In genomic region chr19:51195316-51195586, GRCh38 we compare ENCODE assay signal across 22 cellular contexts. TPM values are rescaled to one million over a fixed set of nuclear protein-coding genes. Genes with fewer than 3 reads are reported as not detected.
DNase-seq lines count a peak whose midpoint lies in the region; ATAC-seq, FAIRE-seq and TF ChIP-seq lines count a peak whose summit lies in the region.
"Had no signal": no experiment of that assay in that cellular context is flagged by ENCODE, and none has a peak within 500 bp of the region (broad histone marks: within the 10 kb centered on the region; RNA-seq: fewer than 3 reads in every experiment).

No MANE protein-coding gene starts in this region.

- no peaks in the 10 kb centered on the region for H3K4me1 ChIP-seq in HepG2 (ENCODE audit: insufficient read depth, low read length)
- H3K4me1 ChIP-seq in right lobe of liver: no peaks in the 10 kb centered on the region
- no peaks in the 10 kb centered on the region for H3K4me1 ChIP-seq in H1 (replicated peaks in 1 of 4; ENCODE audit: control insufficient read depth in 3 of 4, insufficient read depth in 4 of 4, low read length in 3 of 4)

- H3K14ac ChIP-seq in H1 (ENCODE audit: insufficient read length): no peak overlapping the region

- DNase-seq in HepG2 (ENCODE audit: low spot score) (no peak), right lobe of liver (no peak), H1 (ENCODE audit: low read depth in 1 of 2, low spot score in 2 of 2) (no peak), T-helper 17 cell (no peak), amygdala (lab: John Stamatoyannopoulos, UW) (no peak), activated gamma-delta T cell (lab: John Stamatoyannopoulos, UW) (no peak), AG08395 (ENCODE audit: low spot score) (no peak)
- DNase-seq: CD4-positive, alpha-beta memory T cell; DMS79 treated with DMSO at 0.1 percent for 48 hours; GF-D8; HCEC 1CT; HFFc6; IMR-90 had no signal

- intact Hi-C loops in HepG2 (cut with micrococcal nuclease; ENCODE audit: unreplicated experiment): no loop called here
- intact Hi-C loops in right lobe of liver (cut with DNase I): no loop called here

- no peak overlapping the region for H3K56ac ChIP-seq in H1 (replicated peaks; ENCODE audit: insufficient read length, low read depth, low read length)

- H3K18ac ChIP-seq in H1 (ENCODE audit: extremely low read depth, low read length): no peak overlapping the region

- H2BK12ac ChIP-seq in H1 (ENCODE audit: low read depth, low read length): no peak overlapping the region

- no peak overlapping the region for H4K5ac ChIP-seq in H1 (ENCODE audit: insufficient read length, low read depth, low read length)

- H3K4ac ChIP-seq in H1 (replicated peaks; ENCODE audit: insufficient read length, low read depth, low read length): no peak overlapping the region

- H3K79me1 ChIP-seq in H1 (ENCODE audit: low read depth, low read length): no peaks in the 10 kb centered on the region

- no peak overlapping the region for H2BK20ac ChIP-seq in H1 (ENCODE audit: low read length)

- H3K9me3 ChIP-seq in HepG2 (ENCODE audit: low read length) (no peaks in the 10 kb centered on the region), right lobe of liver (no peaks in the 10 kb centered on the region), H1 (ENCODE audit: insufficient read depth in 2 of 2, low read depth in 1 of 2, low read length in 1 of 2) (peaks cover 0 to 3% of the 10 kb centered on the region in 2 experiments; a peak in 1 of 4 replicates), T-helper 17 cell (ENCODE audit: control insufficient read depth, low read length, poor library complexity, severe bottlenecking) (no peaks in the 10 kb centered on the region)
- H3K9me3 ChIP-seq: A549, BLaER1 had no signal

- TF ChIP-seq RAD21 in HepG2 (CRISPR knock-in tag; IDR thresholded peaks at IDR 0.05): no peak
- no peak for TF ChIP-seq RAD21 in H1 (IDR thresholded peaks at IDR 0.05 in 1 of 2, conservative IDR thresholded peaks at IDR 0.05 in 1 of 2; ENCODE audit: low read depth in 2 of 2, low read length in 2 of 2)

- CTCF ChIA-PET in HepG2 (lab: Yijun Ruan, JAX; ENCODE audit: low intra/inter-chr PET ratio, low total read pairs) (no interaction called here), H1 (lab: Charles Lee; ENCODE audit: partially characterized antibody) (interaction anchor here (0.7 kb wide), 1 partner anchor 35 kb away, joined by 3 read pairs; no protein-coding TSS in a partner anchor)

- H3K9ac ChIP-seq in HepG2 (ENCODE audit: insufficient read depth, low read depth, low read length) (no peak overlapping the region), H1 (replicated peaks in 1 of 4; ENCODE audit: extremely low read depth in 1 of 4, low read depth in 3 of 4, low read length in 3 of 4) (no peak overlapping the region)
- H3K9ac ChIP-seq: BLaER1 had no signal

- H4K20me1 ChIP-seq in HepG2 (ENCODE audit: insufficient read depth, low read length) (no peaks in the 10 kb centered on the region), H1 (replicated peaks in 1 of 2; ENCODE audit: control insufficient read depth in 1 of 2, insufficient read depth in 2 of 2, low read length in 2 of 2) (no peaks in the 10 kb centered on the region)
- H4K20me1 ChIP-seq: BLaER1 had no signal

- H3K4me3 ChIP-seq in HepG2 (replicated peaks in 1 of 3; ENCODE audit: insufficient read depth in 1 of 3, low read depth in 2 of 3, low read length in 3 of 3): no peak overlapping the region
- no peak overlapping the region for H3K4me3 ChIP-seq in right lobe of liver
- no peak overlapping the region for H3K4me3 ChIP-seq in H1 (ENCODE audit: extremely low read depth in 1 of 4, insufficient read depth in 2 of 4, low read depth in 3 of 4, low read length in 4 of 4)
- H3K4me3 ChIP-seq: A549, BLaER1 had no signal

- no peak for TF ChIP-seq POLR2A in HepG2 (IDR thresholded peaks at IDR 0.05; ENCODE audit: insufficient read depth in 1 of 2, low read depth in 2 of 2, low read length in 2 of 2)
- TF ChIP-seq POLR2A in right lobe of liver (IDR thresholded peaks at IDR 0.05): no peak
- no peak for TF ChIP-seq POLR2A in H1 (IDR thresholded peaks at IDR 0.05; ENCODE audit: control extremely low read depth in 1 of 2, low read depth in 2 of 2, low read length in 2 of 2)

- peaks cover 7% of the 10 kb centered on the region for H3K27me3 Mint-ChIP-seq in activated T-helper 17 cell treated with anti-CD3 and anti-CD28 coated beads, Interleukin-2, amount 50 U/mL, for 72 hours
- H3K27me3 Mint-ChIP-seq in T-helper 17 cell: peaks cover 34% of the 10 kb centered on the region

- H3K23me2 ChIP-seq in H1 (ENCODE audit: low read depth, low read length): no peaks in the 10 kb centered on the region

- BruUV-seq in HepG2 (replicated peaks; lab: Mats Ljungman, UMichigan): no TSS peak

- H3K79me2 ChIP-seq in HepG2 (ENCODE audit: insufficient read depth, low read length): no peaks in the 10 kb centered on the region
- no peaks in the 10 kb centered on the region for H3K79me2 ChIP-seq in H1 (ENCODE audit: control insufficient read depth in 1 of 2, insufficient read depth in 2 of 2, low read length in 2 of 2)

- in situ Hi-C loops in HepG2 (cut with HindIII; ENCODE audit: extremely low pct_ligation_motif_present, low pct_unique_long_range_greater_than_20kb): no loop called here

- no peak overlapping the region for H3K23ac ChIP-seq in H1 (ENCODE audit: insufficient read length)

- H3K36me3 ChIP-seq in HepG2 (replicated peaks in 1 of 2; ENCODE audit: control insufficient read depth in 1 of 2, insufficient read depth in 2 of 2, low read length in 2 of 2) (no peaks in the 10 kb centered on the region), right lobe of liver (no peaks in the 10 kb centered on the region), H1 (ENCODE audit: control insufficient read depth in 2 of 4, insufficient read depth in 4 of 4, low read length in 3 of 4) (0 out of 8 replicates have a peak, but pooled peaks cover 0 to 2% (median 0%) of the 10 kb centered on the region in 4 experiments)
- H3K36me3 ChIP-seq: BLaER1 had no signal

- peak overlapping the region; percentile 57; the same call in 1 of the 2 replicates for H4K8ac ChIP-seq in H1 (ENCODE audit: extremely low read depth, insufficient read depth, low read length)

- H2BK5ac ChIP-seq in H1 (ENCODE audit: low read depth, low read length): no peak overlapping the region

- H3K27ac ChIP-seq in HepG2 (ENCODE audit: extremely low read length, insufficient read depth, low read length) (no peak overlapping the region), right lobe of liver (no peak overlapping the region), H1 (ENCODE audit: low read depth, low read length) (no peak overlapping the region)
- H3K27ac ChIP-seq: 22Rv1, A549, BLaER1, HL-60 had no signal

- no peak for TF ChIP-seq CTCF in HepG2 (CRISPR knock-in tag; IDR thresholded peaks at IDR 0.05)
- TF ChIP-seq CTCF in right lobe of liver (IDR thresholded peaks at IDR 0.05): no peak
- no peak for TF ChIP-seq CTCF in H1 (IDR thresholded peaks at IDR 0.05; ENCODE audit: control extremely low read depth in 1 of 3, insufficient read depth in 1 of 3, low read depth in 1 of 3, low read length in 3 of 3)

- no peaks in the 10 kb centered on the region for H3K36me3 Mint-ChIP-seq in activated T-helper 17 cell treated with anti-CD3 and anti-CD28 coated beads, Interleukin-2, amount 50 U/mL, for 72 hours (ENCODE audit: low read depth)
- no peaks in the 10 kb centered on the region for H3K36me3 Mint-ChIP-seq in T-helper 17 cell (ENCODE audit: low read depth)
- H3K36me3 Mint-ChIP-seq: CD14-positive monocyte; CD4-positive, alpha-beta memory T cell had no signal

- no peak overlapping the region for H3K27ac Mint-ChIP-seq in activated T-helper 17 cell treated with anti-CD3 and anti-CD28 coated beads, Interleukin-2, amount 50 U/mL, for 72 hours
- H3K27ac Mint-ChIP-seq in T-helper 17 cell: no peak overlapping the region
- H3K27ac Mint-ChIP-seq: CD14-positive monocyte, HFFc6 had no signal

- no peaks in the 10 kb centered on the region for H3K9me3 Mint-ChIP-seq in activated T-helper 17 cell treated with anti-CD3 and anti-CD28 coated beads, Interleukin-2, amount 50 U/mL, for 72 hours
- H3K9me3 Mint-ChIP-seq: CD4-positive, alpha-beta memory T cell had no signal

- H3K4me1 Mint-ChIP-seq in activated T-helper 17 cell treated with anti-CD3 and anti-CD28 coated beads, Interleukin-2, amount 50 U/mL, for 72 hours: no peaks in the 10 kb centered on the region
- H3K4me1 Mint-ChIP-seq in T-helper 17 cell: peaks cover 4% of the 10 kb centered on the region

- H3K4me2 ChIP-seq in HepG2 (ENCODE audit: low read depth, low read length) (no peak overlapping the region), H1 (ENCODE audit: insufficient read depth in 1 of 2, low read depth in 2 of 2, low read length in 2 of 2) (no peak overlapping the region)
- H3K4me2 ChIP-seq: BLaER1 had no signal

- no peak overlapping the region for H2AK5ac ChIP-seq in H1 (ENCODE audit: low read depth, low read length)

- H3K4me3 Mint-ChIP-seq in activated T-helper 17 cell treated with anti-CD3 and anti-CD28 coated beads, Interleukin-2, amount 50 U/mL, for 72 hours: peak overlapping the region; percentile 42
- H3K4me3 Mint-ChIP-seq in T-helper 17 cell: no peak overlapping the region
- H3K4me3 Mint-ChIP-seq: CD4-positive, alpha-beta memory T cell; HFFc6 had no signal

- ATAC-seq in HepG2: no peak
- ATAC-seq in right lobe of liver: no peak
- ATAC-seq in activated T-helper 17 cell treated with anti-CD3 and anti-CD28 coated beads, Interleukin-2, amount 50 U/mL, for 72 hours (replicated peaks): no peak
- no peak for ATAC-seq in T-helper 17 cell

- POLR2A ChIA-PET in HepG2 (lab: Yijun Ruan, JAX) (no interaction called here), H1 (lab: Charles Lee; ENCODE audit: partially characterized antibody) (no interaction called here)

- H2BK120ac ChIP-seq in H1 (replicated peaks; ENCODE audit: low read depth, low read length): no peak overlapping the region

- no peak overlapping the region for H4K91ac ChIP-seq in H1 (replicated peaks; ENCODE audit: insufficient read length, low read length)

- H3K27me3 ChIP-seq in HepG2 (ENCODE audit: control insufficient read depth in 1 of 2, insufficient read depth in 2 of 2, low read length in 2 of 2) (peaks cover 7 to 56% of the 10 kb centered on the region in 2 experiments; a peak in 4 of 5 replicates), right lobe of liver (no peaks in the 10 kb centered on the region), H1 (replicated peaks in 1 of 4; ENCODE audit: control insufficient read depth in 3 of 4, extremely low read depth in 1 of 4, insufficient read depth in 3 of 4, low read length in 3 of 4) (no peaks in the 10 kb centered on the region)
- H3K27me3 ChIP-seq: BLaER1 had no signal

- H2AFZ ChIP-seq in HepG2 (ENCODE audit: low read length) (no peak overlapping the region), H1 (ENCODE audit: low read length) (no peak overlapping the region)

- FAIRE-seq in HepG2 (lab: Jason Lieb, UNC) (no peak), H1 (lab: Jason Lieb, UNC) (no peak)

- no peak overlapping the region for H2BK15ac ChIP-seq in H1 (ENCODE audit: low read length)

- WGBS in HepG2 (ENCODE audit: low lambda C conversion rate): 25% methylated on average over 9 of the region's 9 CpGs
- 63% methylated on average over 1 of the region's 9 CpGs for WGBS in right lobe of liver (ENCODE audit: insufficient coverage, low coverage, low lambda C conversion rate, missing lambda C conversion rate)
- WGBS in H1 (ENCODE audit: extremely low coverage in 1 of 2, insufficient coverage in 1 of 2, insufficient read length in 1 of 2, insufficient replicate concordance in 2 of 2, low coverage in 1 of 2, low lambda C conversion rate in 2 of 2, missing lambda C conversion rate in 1 of 2), 2 experiments: 86% methylated on average over 9 of the region's 9 CpGs; no CpG with 5 or more reads in 1 of the 2 experiments

- TF ChIP-seq EP300 in HepG2 (IDR thresholded peaks at IDR 0.05; ENCODE audit: low read depth in 2 of 2, low read length in 2 of 2) (no peak), HepG2 (CRISPR knock-in tag; IDR thresholded peaks at IDR 0.05; ENCODE audit: borderline replicate concordance) (no peak), H1 (IDR thresholded peaks at IDR 0.05; ENCODE audit: borderline replicate concordance in 1 of 2, low read depth in 2 of 2, low read length in 2 of 2) (no peak)

RNA-seq across cellular contexts. Expression of gene CD33, which starts 29.6 kb away (rescaled TPM):
- 0.29 TPM in 1 of 2 replicates, not detected in the other for total RNA-seq in HepG2 (2016; rRNA removed; fragmentation: Illumina TruSeq; extraction: Trizol)
- total RNA-seq in HepG2 (2016; cell fraction: cytosol; rRNA removed; fragmentation: Illumina TruSeq; extraction: Trizol; ENCODE audit: low read depth): not detected in 2 replicates
- total RNA-seq in HepG2 (2016; cell fraction: insoluble cytoplasmic fraction; rRNA removed; fragmentation: Illumina TruSeq; extraction: Trizol): not detected in 2 replicates
- not detected in 2 replicates for total RNA-seq in HepG2 (2016; cell fraction: membrane; rRNA removed; fragmentation: Illumina TruSeq; extraction: Trizol)
- not detected in 2 replicates for total RNA-seq in HepG2 (2016; cell fraction: nucleus; rRNA removed; fragmentation: Illumina TruSeq; extraction: Trizol)
- polyA plus RNA-seq in HepG2 (2011; rRNA removed): 0.07 TPM in 1 of 2 replicates, not detected in the other
- polyA plus RNA-seq in HepG2 (2011; cell fraction: cytosol; rRNA removed): 0.09 TPM in 1 of 2 replicates, not detected in the other
- not detected in 2 replicates for polyA plus RNA-seq in HepG2 (2011; cell fraction: nucleus; rRNA removed)
- polyA plus RNA-seq in HepG2 (2012): not detected in 2 replicates
- polyA plus RNA-seq in HepG2 (2016; cell fraction: cytosol; fragmentation: Illumina TruSeq; extraction: Trizol; ENCODE audit: low read depth): not detected in 2 replicates
- polyA plus RNA-seq in HepG2 (2016; cell fraction: insoluble cytoplasmic fraction; fragmentation: Illumina TruSeq; extraction: Trizol; ENCODE audit: low read depth): not detected in 2 replicates
- not detected in 2 replicates for polyA plus RNA-seq in HepG2 (2016; cell fraction: membrane; fragmentation: Illumina TruSeq; extraction: Trizol; ENCODE audit: low read depth)
- polyA plus RNA-seq in HepG2 (2016; cell fraction: nucleus; fragmentation: Illumina TruSeq; extraction: Trizol; ENCODE audit: insufficient read depth, low read depth): not detected in 2 replicates
- 0.44 and 13.3 TPM in 2 replicates for polyA minus RNA-seq in HepG2 (2011; rRNA and poly(A)+ RNA removed; ENCODE audit: low replicate concordance)
- not detected in 2 replicates for polyA minus RNA-seq in HepG2 (2011; cell fraction: cytosol; rRNA and poly(A)+ RNA removed)
- polyA minus RNA-seq in HepG2 (2011; cell fraction: nucleus; rRNA and poly(A)+ RNA removed): not detected in 2 replicates
- total RNA-seq in right lobe of liver: 1 to 10 TPM; 1.7 to 5.8 (median 3.8) TPM
- total RNA-seq in activated T-helper 17 cell treated with anti-CD3 and anti-CD28 coated beads, Interleukin-2, amount 50 U/mL, for 72 hours: 1 to 10 TPM in 1 of 2 donors, not detected in 1; 1.2 TPM
- not detected in 2 replicates for total RNA-seq in H1 (2021; fragmentation: NEBNext Ultra II Directional; extraction: Animal tissue kit (Norgen Biotek cat#: 25700))
- polyA plus RNA-seq in H1 (2011; rRNA removed): 0.06 and 0.11 TPM in 2 replicates
- 0.09 TPM for polyA plus RNA-seq in H1 (2011; cell fraction: cytosol; rRNA removed)
- polyA plus RNA-seq in H1 (2011; cell fraction: nucleus; rRNA removed): 0.27 TPM
- 0.19 to 0.32 TPM (median 0.27 TPM) in 3 of 4 replicates, not detected in the other for polyA plus RNA-seq in H1 (2012, experiment 1 of 2)
- not detected for polyA plus RNA-seq in H1 (2012, experiment 2 of 2)
- polyA plus RNA-seq in H1 (2013, experiment 1 of 2): 0.10 TPM
- polyA plus RNA-seq in H1 (2013, experiment 2 of 2): 0.15 TPM
- polyA minus RNA-seq in H1 (2011; rRNA and poly(A)+ RNA removed): 0.22 TPM in 1 of 2 replicates, not detected in the other
- polyA minus RNA-seq in H1 (2011; cell fraction: cytosol; rRNA and poly(A)+ RNA removed): not detected
- polyA minus RNA-seq in H1 (2011; cell fraction: nucleus; rRNA and poly(A)+ RNA removed): not detected
- total RNA-seq in T-helper 17 cell: 1 to 10 TPM; 2.4 to 3.0 TPM
- total RNA-seq: Calu3, HFFc6, IMR-90 had no signal
- polyA plus RNA-seq: CD4-positive, alpha-beta memory T cell; IMR-90 had no signal

RNA-seq across cellular contexts. Expression of gene SIGLEC7, which starts 53.1 kb away (rescaled TPM):
- not detected in 2 replicates for total RNA-seq in HepG2 (2016; rRNA removed; fragmentation: Illumina TruSeq; extraction: Trizol)
- not detected in 2 replicates for total RNA-seq in HepG2 (2016; cell fraction: cytosol; rRNA removed; fragmentation: Illumina TruSeq; extraction: Trizol; ENCODE audit: low read depth)
- total RNA-seq in HepG2 (2016; cell fraction: insoluble cytoplasmic fraction; rRNA removed; fragmentation: Illumina TruSeq; extraction: Trizol): not detected in 2 replicates
- total RNA-seq in HepG2 (2016; cell fraction: membrane; rRNA removed; fragmentation: Illumina TruSeq; extraction: Trizol): not detected in 2 replicates
- not detected in 2 replicates for total RNA-seq in HepG2 (2016; cell fraction: nucleus; rRNA removed; fragmentation: Illumina TruSeq; extraction: Trizol)
- 0.17 TPM in 1 of 2 replicates, not detected in the other for polyA plus RNA-seq in HepG2 (2011; rRNA removed)
- 0.08 TPM in 1 of 2 replicates, not detected in the other for polyA plus RNA-seq in HepG2 (2011; cell fraction: cytosol; rRNA removed)
- not detected in 2 replicates for polyA plus RNA-seq in HepG2 (2011; cell fraction: nucleus; rRNA removed)
- polyA plus RNA-seq in HepG2 (2012): not detected in 2 replicates
- polyA plus RNA-seq in HepG2 (2016; cell fraction: cytosol; fragmentation: Illumina TruSeq; extraction: Trizol; ENCODE audit: low read depth): not detected in 2 replicates
- not detected in 2 replicates for polyA plus RNA-seq in HepG2 (2016; cell fraction: insoluble cytoplasmic fraction; fragmentation: Illumina TruSeq; extraction: Trizol; ENCODE audit: low read depth)
- polyA plus RNA-seq in HepG2 (2016; cell fraction: membrane; fragmentation: Illumina TruSeq; extraction: Trizol; ENCODE audit: low read depth): not detected in 2 replicates
- polyA plus RNA-seq in HepG2 (2016; cell fraction: nucleus; fragmentation: Illumina TruSeq; extraction: Trizol; ENCODE audit: insufficient read depth, low read depth): not detected in 2 replicates
- not detected in 2 replicates for polyA minus RNA-seq in HepG2 (2011; rRNA and poly(A)+ RNA removed; ENCODE audit: low replicate concordance)
- not detected in 2 replicates for polyA minus RNA-seq in HepG2 (2011; cell fraction: cytosol; rRNA and poly(A)+ RNA removed)
- polyA minus RNA-seq in HepG2 (2011; cell fraction: nucleus; rRNA and poly(A)+ RNA removed): not detected in 2 replicates
- 1 to 10 TPM; 2.4 to 7.3 (median 3.9) TPM for total RNA-seq in right lobe of liver
- not detected for total RNA-seq in activated T-helper 17 cell treated with anti-CD3 and anti-CD28 coated beads, Interleukin-2, amount 50 U/mL, for 72 hours
- not detected in 2 replicates for total RNA-seq in H1 (2021; fragmentation: NEBNext Ultra II Directional; extraction: Animal tissue kit (Norgen Biotek cat#: 25700))
- polyA plus RNA-seq in H1 (2011; rRNA removed): not detected in 2 replicates
- polyA plus RNA-seq in H1 (2011; cell fraction: cytosol; rRNA removed): not detected
- polyA plus RNA-seq in H1 (2011; cell fraction: nucleus; rRNA removed): not detected
- polyA plus RNA-seq in H1 (2012, experiment 1 of 2): not detected in 4 replicates
- not detected for polyA plus RNA-seq in H1 (2012, experiment 2 of 2)
- polyA plus RNA-seq in H1 (2013, experiment 1 of 2): not detected
- polyA plus RNA-seq in H1 (2013, experiment 2 of 2): not detected
- polyA minus RNA-seq in H1 (2011; rRNA and poly(A)+ RNA removed): not detected in 2 replicates
- not detected for polyA minus RNA-seq in H1 (2011; cell fraction: cytosol; rRNA and poly(A)+ RNA removed)
- not detected for polyA minus RNA-seq in H1 (2011; cell fraction: nucleus; rRNA and poly(A)+ RNA removed)
- total RNA-seq in T-helper 17 cell: under 1 TPM in 1 of 2 donors, not detected in 1; 0.42 TPM
- total RNA-seq: Calu3, H4, HFFc6, HT1080, IMR-90 had no signal
- polyA plus RNA-seq: A549, IMR-90 had no signal

RNA-seq across cellular contexts. Expression of gene SIGLECL1, which starts 55.6 kb away (rescaled TPM):
- total RNA-seq in HepG2 (2016; rRNA removed; fragmentation: Illumina TruSeq; extraction: Trizol) (not detected in 2 replicates), right lobe of liver (not detected), T-helper 17 cell (not detected)
- total RNA-seq in HepG2 (2016; cell fraction: cytosol; rRNA removed; fragmentation: Illumina TruSeq; extraction: Trizol; ENCODE audit: low read depth): not detected in 2 replicates
- not detected in 2 replicates for total RNA-seq in HepG2 (2016; cell fraction: insoluble cytoplasmic fraction; rRNA removed; fragmentation: Illumina TruSeq; extraction: Trizol)
- not detected in 2 replicates for total RNA-seq in HepG2 (2016; cell fraction: membrane; rRNA removed; fragmentation: Illumina TruSeq; extraction: Trizol)
- not detected in 2 replicates for total RNA-seq in HepG2 (2016; cell fraction: nucleus; rRNA removed; fragmentation: Illumina TruSeq; extraction: Trizol)
- polyA plus RNA-seq in HepG2 (2011; rRNA removed) (not detected in 2 replicates), H1 (2011; rRNA removed) (not detected in 2 replicates)
- not detected in 2 replicates for polyA plus RNA-seq in HepG2 (2011; cell fraction: cytosol; rRNA removed)
- polyA plus RNA-seq in HepG2 (2011; cell fraction: nucleus; rRNA removed): not detected in 2 replicates
- not detected in 2 replicates for polyA plus RNA-seq in HepG2 (2012)
- polyA plus RNA-seq in HepG2 (2016; cell fraction: cytosol; fragmentation: Illumina TruSeq; extraction: Trizol; ENCODE audit: low read depth): not detected in 2 replicates
- polyA plus RNA-seq in HepG2 (2016; cell fraction: insoluble cytoplasmic fraction; fragmentation: Illumina TruSeq; extraction: Trizol; ENCODE audit: low read depth): not detected in 2 replicates
- not detected in 2 replicates for polyA plus RNA-seq in HepG2 (2016; cell fraction: membrane; fragmentation: Illumina TruSeq; extraction: Trizol; ENCODE audit: low read depth)
- polyA plus RNA-seq in HepG2 (2016; cell fraction: nucleus; fragmentation: Illumina TruSeq; extraction: Trizol; ENCODE audit: insufficient read depth, low read depth): not detected in 2 replicates
- not detected in 2 replicates for polyA minus RNA-seq in HepG2 (2011; rRNA and poly(A)+ RNA removed; ENCODE audit: low replicate concordance)
- polyA minus RNA-seq in HepG2 (2011; cell fraction: cytosol; rRNA and poly(A)+ RNA removed): not detected in 2 replicates
- not detected in 2 replicates for polyA minus RNA-seq in HepG2 (2011; cell fraction: nucleus; rRNA and poly(A)+ RNA removed)
- under 1 TPM in 1 of 2 donors, not detected in 1; 0.30 TPM for total RNA-seq in activated T-helper 17 cell treated with anti-CD3 and anti-CD28 coated beads, Interleukin-2, amount 50 U/mL, for 72 hours
- total RNA-seq in H1 (2021; fragmentation: NEBNext Ultra II Directional; extraction: Animal tissue kit (Norgen Biotek cat#: 25700)): not detected in 2 replicates
- not detected for polyA plus RNA-seq in H1 (2011; cell fraction: cytosol; rRNA removed)
- not detected for polyA plus RNA-seq in H1 (2011; cell fraction: nucleus; rRNA removed)
- polyA plus RNA-seq in H1 (2012, experiment 1 of 2): not detected in 4 replicates
- polyA plus RNA-seq in H1 (2012, experiment 2 of 2): not detected
- polyA plus RNA-seq in H1 (2013, experiment 1 of 2): not detected
- polyA plus RNA-seq in H1 (2013, experiment 2 of 2): not detected
- polyA minus RNA-seq in H1 (2011; rRNA and poly(A)+ RNA removed): not detected in 2 replicates
- not detected for polyA minus RNA-seq in H1 (2011; cell fraction: cytosol; rRNA and poly(A)+ RNA removed)
- polyA minus RNA-seq in H1 (2011; cell fraction: nucleus; rRNA and poly(A)+ RNA removed): not detected
- total RNA-seq: Calu3; CD4-positive, alpha-beta memory T cell; HFFc6; HT1080; IMR-90 had no signal
- polyA plus RNA-seq: A549; CD14-positive monocyte; CD4-positive, alpha-beta memory T cell; IMR-90 had no signal
